26 cellular contexts compared by ENCODE assay signal in the genomic region with DNA sequence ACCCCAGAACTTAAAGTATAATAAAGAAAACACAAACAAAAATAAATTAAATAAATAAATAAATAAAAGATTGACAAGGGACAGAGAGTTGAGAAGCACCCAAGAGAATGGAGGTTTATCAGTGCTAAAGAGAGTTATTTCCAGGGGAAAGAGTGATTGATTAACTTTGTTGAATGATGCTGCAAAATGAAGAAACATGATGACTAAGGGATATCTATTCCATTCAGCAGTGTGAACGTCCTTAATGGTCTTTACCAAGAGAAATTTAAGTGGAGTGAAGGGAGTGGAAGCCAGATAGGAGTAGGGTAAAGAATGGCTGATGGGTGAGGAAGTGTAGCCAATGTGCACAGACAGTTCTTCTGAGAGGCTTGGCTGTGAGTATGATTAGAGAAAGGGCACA. TPM values are rescaled to one million over a fixed set of nuclear protein-coding genes. Genes with fewer than 3 reads are reported as not detected.
DNase-seq lines count a peak whose midpoint lies in the region; ATAC-seq, FAIRE-seq and TF ChIP-seq lines count a peak whose summit lies in the region.
"Had no signal": no experiment of that assay in that cellular context is flagged by ENCODE, and none has a peak within 500 bp of the region (broad histone marks: within the 10 kb centered on the region; RNA-seq: fewer than 3 reads in every experiment).

No MANE protein-coding gene starts in this region.

- H3K23ac ChIP-seq in IMR-90 (ENCODE audit: low read depth, low read length): no peak overlapping the region
- H3K23ac ChIP-seq in H1 (ENCODE audit: insufficient read length): no peak overlapping the region

- WGBS in HepG2 (ENCODE audit: low lambda C conversion rate): 0% methylated on average over 1 of the region's 1 CpG
- 5% methylated on average over 1 of the region's 1 CpG for WGBS in right lobe of liver (ENCODE audit: insufficient coverage, low coverage, low lambda C conversion rate, missing lambda C conversion rate)
- no CpG with 5 or more reads among the region's 1 CpG for WGBS in IMR-90 (ENCODE audit: extremely low coverage in 2 of 2, insufficient read length in 1 of 2), 2 experiments
- WGBS in H1 (ENCODE audit: extremely low coverage in 1 of 2, insufficient coverage in 1 of 2, insufficient read length in 1 of 2, insufficient replicate concordance in 2 of 2, low coverage in 1 of 2, low lambda C conversion rate in 2 of 2, missing lambda C conversion rate in 1 of 2), 2 experiments: 47% methylated on average over 1 of the region's 1 CpG; no CpG with 5 or more reads in 1 of the 2 experiments

- in situ Hi-C loops in HepG2 (cut with HindIII; ENCODE audit: extremely low pct_ligation_motif_present, low pct_unique_long_range_greater_than_20kb): no loop called here
- in situ Hi-C loops in IMR-90 (cut with MboI; ENCODE audit: low sequenced_read_pairs): no loop called here

- H3K9ac ChIP-seq in HepG2 (ENCODE audit: insufficient read depth, low read depth, low read length) (no peak overlapping the region), IMR-90 (ENCODE audit: low read depth, low read length) (no peak overlapping the region), H1 (replicated peaks in 1 of 4; ENCODE audit: extremely low read depth in 1 of 4, low read depth in 3 of 4, low read length in 3 of 4) (no peak overlapping the region)
- H3K9ac ChIP-seq: BLaER1 had no signal

- H2BK12ac ChIP-seq in H1 (ENCODE audit: low read depth, low read length): no peak overlapping the region

- no peak overlapping the region for H4K91ac ChIP-seq in IMR-90 (ENCODE audit: insufficient read depth, low read depth, low read length)
- H4K91ac ChIP-seq in H1 (replicated peaks; ENCODE audit: insufficient read length, low read length): no peak overlapping the region

- POLR2A ChIA-PET in HepG2 (lab: Yijun Ruan, JAX): no interaction called here
- POLR2A ChIA-PET in IMR-90 (lab: Charles Lee; ENCODE audit: unreplicated experiment): no interaction called here
- POLR2A ChIA-PET in H1 (lab: Charles Lee; ENCODE audit: partially characterized antibody): no interaction called here

- H3K4ac ChIP-seq in IMR-90 (ENCODE audit: low read depth, low read length): no peak overlapping the region
- no peak overlapping the region for H3K4ac ChIP-seq in H1 (replicated peaks; ENCODE audit: insufficient read length, low read depth, low read length)

- no peaks in the 10 kb centered on the region for H3K27me3 ChIP-seq in HepG2 (ENCODE audit: control insufficient read depth in 1 of 2, insufficient read depth in 2 of 2, low read length in 2 of 2)
- no peaks in the 10 kb centered on the region for H3K27me3 ChIP-seq in right lobe of liver
- H3K27me3 ChIP-seq in IMR-90 (ENCODE audit: control insufficient read depth, insufficient read depth, low read length): peaks cover 8% of the 10 kb centered on the region
- no peaks in the 10 kb centered on the region for H3K27me3 ChIP-seq in H1 (replicated peaks in 1 of 4; ENCODE audit: control insufficient read depth in 3 of 4, extremely low read depth in 1 of 4, insufficient read depth in 3 of 4, low read length in 3 of 4)
- H3K27me3 ChIP-seq: BLaER1 had no signal

- H2BK5ac ChIP-seq in IMR-90 (ENCODE audit: low read depth, low read length, poor library complexity, severe bottlenecking): no peak overlapping the region
- H2BK5ac ChIP-seq in H1 (ENCODE audit: low read depth, low read length): no peak overlapping the region

- no peaks in the 10 kb centered on the region for H3K9me1 ChIP-seq in IMR-90 (ENCODE audit: insufficient read depth, low read length)

- no peaks in the 10 kb centered on the region for H3K79me1 ChIP-seq in IMR-90 (ENCODE audit: low read depth in 1 of 2, low read length in 2 of 2)
- no peaks in the 10 kb centered on the region for H3K79me1 ChIP-seq in H1 (ENCODE audit: low read depth, low read length)

- H2BK120ac ChIP-seq in IMR-90 (ENCODE audit: low read depth, low read length) (no peak overlapping the region), H1 (replicated peaks; ENCODE audit: low read depth, low read length) (no peak overlapping the region)

- H3K56ac ChIP-seq in IMR-90 (ENCODE audit: extremely low read depth, insufficient read depth, low read length) (no peak overlapping the region), H1 (replicated peaks; ENCODE audit: insufficient read length, low read depth, low read length) (no peak overlapping the region)

- DNase-seq in HepG2 (ENCODE audit: low spot score) (no peak), right lobe of liver (no peak), IMR-90 (no peak), H1 (ENCODE audit: low read depth in 1 of 2, low spot score in 2 of 2) (no peak), NOMO-1 (lab: John Stamatoyannopoulos, UW; ENCODE audit: unreplicated experiment in 2 of 2) (no peak), left colon (no peak)
- DNase-seq: ACHN; BE2C; C1 segment of cervical spinal cord; Calu3; CD4-positive, alpha-beta memory T cell; CD4-positive, CD25-positive, alpha-beta regulatory T cell; CD8-positive, alpha-beta memory T cell; COR-L47; DMS79 treated with DMSO at 0.1 percent for 48 hours; GF-D8 had no signal

- no peak overlapping the region for H2AK9ac ChIP-seq in IMR-90 (replicated peaks; ENCODE audit: low read depth, low read length, poor library complexity)

- H3K27ac ChIP-seq in HepG2 (ENCODE audit: extremely low read length, insufficient read depth, low read length): no peak overlapping the region
- no peak overlapping the region for H3K27ac ChIP-seq in right lobe of liver
- H3K27ac ChIP-seq in IMR-90 (ENCODE audit: insufficient read depth, low read length): no peak overlapping the region
- H3K27ac ChIP-seq in H1 (ENCODE audit: low read depth, low read length): no peak overlapping the region
- H3K27ac ChIP-seq: 22Rv1, BLaER1 had no signal

- CTCF ChIA-PET in HepG2 (lab: Yijun Ruan, JAX; ENCODE audit: low intra/inter-chr PET ratio, low total read pairs) (no interaction called here), IMR-90 (lab: Yijun Ruan, JAX) (no interaction called here), H1 (lab: Charles Lee; ENCODE audit: partially characterized antibody) (interaction anchor here (1.8 kb wide), 1 partner anchor 10 kb away, joined by 6 read pairs; no protein-coding TSS in a partner anchor)

- no peaks in the 10 kb centered on the region for H3K23me2 ChIP-seq in H1 (ENCODE audit: low read depth, low read length)

- H3K4me3 ChIP-seq in HepG2 (replicated peaks in 1 of 3; ENCODE audit: insufficient read depth in 1 of 3, low read depth in 2 of 3, low read length in 3 of 3): no peak overlapping the region
- H3K4me3 ChIP-seq in right lobe of liver: no peak overlapping the region
- no peak overlapping the region for H3K4me3 ChIP-seq in IMR-90 (ENCODE audit: insufficient read depth, low read depth, low read length)
- no peak overlapping the region for H3K4me3 ChIP-seq in H1 (ENCODE audit: extremely low read depth in 1 of 4, insufficient read depth in 2 of 4, low read depth in 3 of 4, low read length in 4 of 4)
- H3K4me3 ChIP-seq: BLaER1 had no signal

- H3K14ac ChIP-seq in IMR-90 (replicated peaks; ENCODE audit: low read depth, low read length) (no peak overlapping the region), H1 (ENCODE audit: insufficient read length) (no peak overlapping the region)

- TF ChIP-seq EP300 in HepG2 (IDR thresholded peaks at IDR 0.05; ENCODE audit: low read depth in 2 of 2, low read length in 2 of 2) (no peak), HepG2 (CRISPR knock-in tag; IDR thresholded peaks at IDR 0.05; ENCODE audit: borderline replicate concordance) (no peak), H1 (IDR thresholded peaks at IDR 0.05; ENCODE audit: borderline replicate concordance in 1 of 2, low read depth in 2 of 2, low read length in 2 of 2) (no peak)

- intact Hi-C loops in HepG2 (cut with micrococcal nuclease; ENCODE audit: unreplicated experiment): no loop called here
- intact Hi-C loops in right lobe of liver (cut with DNase I): no loop called here
- intact Hi-C loops in IMR-90 (cut with micrococcal nuclease): no loop called here
- intact Hi-C loops in left colon (cut with DNase I, micrococcal nuclease): no loop called here

- H3K4me2 ChIP-seq in HepG2 (ENCODE audit: low read depth, low read length): no peak overlapping the region
- H3K4me2 ChIP-seq in IMR-90 (ENCODE audit: low read depth, low read length): no peak overlapping the region
- H3K4me2 ChIP-seq in H1 (ENCODE audit: insufficient read depth in 1 of 2, low read depth in 2 of 2, low read length in 2 of 2): no peak overlapping the region
- H3K4me2 ChIP-seq: BLaER1 had no signal

- FAIRE-seq in HepG2 (lab: Jason Lieb, UNC) (no peak), H1 (lab: Jason Lieb, UNC) (no peak)
- FAIRE-seq: D721Med, G401.6, GM12891, GM19239 had no signal

- no peak overlapping the region for H4K8ac ChIP-seq in IMR-90 (ENCODE audit: low read depth in 2 of 2, low read length in 2 of 2)
- H4K8ac ChIP-seq in H1 (ENCODE audit: extremely low read depth, insufficient read depth, low read length): no peak overlapping the region

- no peaks in the 10 kb centered on the region for H3K36me3 ChIP-seq in HepG2 (replicated peaks in 1 of 2; ENCODE audit: control insufficient read depth in 1 of 2, insufficient read depth in 2 of 2, low read length in 2 of 2)
- H3K36me3 ChIP-seq in right lobe of liver: no peaks in the 10 kb centered on the region
- H3K36me3 ChIP-seq in IMR-90 (ENCODE audit: control insufficient read depth, insufficient read depth, low read length): no peaks in the 10 kb centered on the region
- H3K36me3 ChIP-seq in H1 (ENCODE audit: control insufficient read depth in 2 of 4, insufficient read depth in 4 of 4, low read length in 3 of 4): no peaks in the 10 kb centered on the region
- H3K36me3 ChIP-seq: BE2C, BLaER1 had no signal

- TF ChIP-seq POLR2A in HepG2 (IDR thresholded peaks at IDR 0.05; ENCODE audit: insufficient read depth in 1 of 2, low read depth in 2 of 2, low read length in 2 of 2): no peak
- no peak for TF ChIP-seq POLR2A in right lobe of liver (IDR thresholded peaks at IDR 0.05)
- no peak for TF ChIP-seq POLR2A in IMR-90 (IDR thresholded peaks at IDR 0.05; ENCODE audit: low read depth, low read length)
- TF ChIP-seq POLR2A in H1 (IDR thresholded peaks at IDR 0.05; ENCODE audit: control extremely low read depth in 1 of 2, low read depth in 2 of 2, low read length in 2 of 2): no peak

- TF ChIP-seq CTCF in HepG2 (CRISPR knock-in tag; IDR thresholded peaks at IDR 0.05) (no peak), right lobe of liver (IDR thresholded peaks at IDR 0.05) (no peak), IMR-90 (conservative IDR thresholded peaks at IDR 0.05; ENCODE audit: low read depth, low read length) (no peak), H1 (IDR thresholded peaks at IDR 0.05; ENCODE audit: control extremely low read depth in 1 of 3, insufficient read depth in 1 of 3, low read depth in 1 of 3, low read length in 3 of 3) (no peak)

- no peak overlapping the region for H2AK5ac ChIP-seq in IMR-90 (ENCODE audit: low read depth, low read length)
- no peak overlapping the region for H2AK5ac ChIP-seq in H1 (ENCODE audit: low read depth, low read length)

- no peaks in the 10 kb centered on the region for H4K20me1 ChIP-seq in HepG2 (ENCODE audit: insufficient read depth, low read length)
- H4K20me1 ChIP-seq in IMR-90 (ENCODE audit: insufficient read depth, low read length): no peaks in the 10 kb centered on the region
- H4K20me1 ChIP-seq in H1 (replicated peaks in 1 of 2; ENCODE audit: control insufficient read depth in 1 of 2, insufficient read depth in 2 of 2, low read length in 2 of 2): no peaks in the 10 kb centered on the region
- H4K20me1 ChIP-seq: BLaER1 had no signal

- no peaks in the 10 kb centered on the region for H3K79me2 ChIP-seq in HepG2 (ENCODE audit: insufficient read depth, low read length)
- no peaks in the 10 kb centered on the region for H3K79me2 ChIP-seq in H1 (ENCODE audit: control insufficient read depth in 1 of 2, insufficient read depth in 2 of 2, low read length in 2 of 2)

- H3K18ac ChIP-seq in IMR-90 (ENCODE audit: low read depth, low read length) (no peak overlapping the region), H1 (ENCODE audit: extremely low read depth, low read length) (no peak overlapping the region)

- dilution Hi-C loops in IMR-90 (cut with HindIII; ENCODE audit: low sequenced_read_pairs, unreplicated experiment): no loop called here

- ATAC-seq in HepG2 (no peak), right lobe of liver (no peak), IMR-90 (ENCODE audit: low read depth) (no peak), left colon (no peak)

- H2BK15ac ChIP-seq in IMR-90 (ENCODE audit: low read depth, low read length): no peak overlapping the region
- H2BK15ac ChIP-seq in H1 (ENCODE audit: low read length): no peak overlapping the region

- H4K5ac ChIP-seq in IMR-90 (ENCODE audit: low read depth, low read length) (no peak overlapping the region), H1 (ENCODE audit: insufficient read length, low read depth, low read length) (no peak overlapping the region)

- BruUV-seq in HepG2 (replicated peaks; lab: Mats Ljungman, UMichigan) (no TSS peak), IMR-90 (replicated peaks; lab: Mats Ljungman, UMichigan) (no TSS peak)

- H2BK20ac ChIP-seq in IMR-90 (ENCODE audit: low read depth, low read length): no peak overlapping the region
- no peak overlapping the region for H2BK20ac ChIP-seq in H1 (ENCODE audit: low read length)

- H2AFZ ChIP-seq in HepG2 (ENCODE audit: low read length): no peak overlapping the region
- H2AFZ ChIP-seq in IMR-90 (replicated peaks; ENCODE audit: low read length, poor library complexity): no peak overlapping the region
- H2AFZ ChIP-seq in H1 (ENCODE audit: low read length): no peak overlapping the region

- H3K9me3 ChIP-seq in HepG2 (ENCODE audit: low read length): no peaks in the 10 kb centered on the region
- H3K9me3 ChIP-seq in right lobe of liver: no peaks in the 10 kb centered on the region
- no peaks in the 10 kb centered on the region for H3K9me3 ChIP-seq in IMR-90 (ENCODE audit: control insufficient read depth, insufficient read depth, low read length)
- no peaks in the 10 kb centered on the region for H3K9me3 ChIP-seq in H1 (ENCODE audit: insufficient read depth in 2 of 2, low read depth in 1 of 2, low read length in 1 of 2)
- H3K9me3 ChIP-seq: BE2C had no signal

- H3K4me1 ChIP-seq in HepG2 (ENCODE audit: insufficient read depth, low read length) (no peaks in the 10 kb centered on the region), right lobe of liver (no peaks in the 10 kb centered on the region), IMR-90 (ENCODE audit: control insufficient read depth, insufficient read depth, low read length) (no peaks in the 10 kb centered on the region), H1 (replicated peaks in 1 of 4; ENCODE audit: control insufficient read depth in 3 of 4, insufficient read depth in 4 of 4, low read length in 3 of 4) (peaks cover 0 to 5% (median under 1%) of the 10 kb centered on the region in 4 experiments; a peak in 3 of 7 replicates)
- H3K4me1 ChIP-seq: BE2C, BLaER1 had no signal

- TF ChIP-seq RAD21 in HepG2 (CRISPR knock-in tag; IDR thresholded peaks at IDR 0.05) (no peak), IMR-90 (IDR thresholded peaks at IDR 0.05; ENCODE audit: low read length) (no peak), H1 (IDR thresholded peaks at IDR 0.05 in 1 of 2, conservative IDR thresholded peaks at IDR 0.05 in 1 of 2; ENCODE audit: low read depth in 2 of 2, low read length in 2 of 2) (no peak)

RNA-seq across cellular contexts. Expression of a gene that starts 11.1 kb away (rescaled TPM):
- total RNA-seq in HepG2 (2016; rRNA removed; fragmentation: Illumina TruSeq; extraction: Trizol) (not detected in 2 replicates), right lobe of liver (not detected), IMR-90 (2012; rRNA removed) (not detected in 2 replicates), left colon (not detected)
- total RNA-seq in HepG2 (2016; cell fraction: cytosol; rRNA removed; fragmentation: Illumina TruSeq; extraction: Trizol; ENCODE audit: low read depth): not detected in 2 replicates
- not detected in 2 replicates for total RNA-seq in HepG2 (2016; cell fraction: insoluble cytoplasmic fraction; rRNA removed; fragmentation: Illumina TruSeq; extraction: Trizol)
- not detected in 2 replicates for total RNA-seq in HepG2 (2016; cell fraction: membrane; rRNA removed; fragmentation: Illumina TruSeq; extraction: Trizol)
- total RNA-seq in HepG2 (2016; cell fraction: nucleus; rRNA removed; fragmentation: Illumina TruSeq; extraction: Trizol): not detected in 2 replicates
- polyA plus RNA-seq in HepG2 (2011; rRNA removed) (not detected in 2 replicates), IMR-90 (2012; rRNA removed) (not detected in 2 replicates), H1 (2011; rRNA removed) (0.12 TPM in 1 of 2 replicates, not detected in the other)
- polyA plus RNA-seq in HepG2 (2011; cell fraction: cytosol; rRNA removed): not detected in 2 replicates
- not detected in 2 replicates for polyA plus RNA-seq in HepG2 (2011; cell fraction: nucleus; rRNA removed)
- not detected in 2 replicates for polyA plus RNA-seq in HepG2 (2012)
- polyA plus RNA-seq in HepG2 (2016; cell fraction: cytosol; fragmentation: Illumina TruSeq; extraction: Trizol; ENCODE audit: low read depth): not detected in 2 replicates
- not detected in 2 replicates for polyA plus RNA-seq in HepG2 (2016; cell fraction: insoluble cytoplasmic fraction; fragmentation: Illumina TruSeq; extraction: Trizol; ENCODE audit: low read depth)
- not detected in 2 replicates for polyA plus RNA-seq in HepG2 (2016; cell fraction: membrane; fragmentation: Illumina TruSeq; extraction: Trizol; ENCODE audit: low read depth)
- not detected in 2 replicates for polyA plus RNA-seq in HepG2 (2016; cell fraction: nucleus; fragmentation: Illumina TruSeq; extraction: Trizol; ENCODE audit: insufficient read depth, low read depth)
- not detected in 2 replicates for polyA minus RNA-seq in HepG2 (2011; rRNA and poly(A)+ RNA removed; ENCODE audit: low replicate concordance)
- polyA minus RNA-seq in HepG2 (2011; cell fraction: cytosol; rRNA and poly(A)+ RNA removed): not detected in 2 replicates
- not detected in 2 replicates for polyA minus RNA-seq in HepG2 (2011; cell fraction: nucleus; rRNA and poly(A)+ RNA removed)
- polyA plus RNA-seq in IMR-90 (2012; cell fraction: cytosol; rRNA removed): not detected in 2 replicates
- not detected in 2 replicates for polyA plus RNA-seq in IMR-90 (2012; cell fraction: nucleus; rRNA removed; ENCODE audit: low replicate concordance)
- total RNA-seq in H1 (2021; fragmentation: NEBNext Ultra II Directional; extraction: Animal tissue kit (Norgen Biotek cat#: 25700)): not detected in 2 replicates
- 0.10 TPM for polyA plus RNA-seq in H1 (2011; cell fraction: cytosol; rRNA removed)
- polyA plus RNA-seq in H1 (2011; cell fraction: nucleus; rRNA removed): not detected
- not detected in 4 replicates for polyA plus RNA-seq in H1 (2012, experiment 1 of 2)
- not detected for polyA plus RNA-seq in H1 (2012, experiment 2 of 2)
- not detected for polyA plus RNA-seq in H1 (2013, experiment 1 of 2)
- not detected for polyA plus RNA-seq in H1 (2013, experiment 2 of 2)
- not detected in 2 replicates for polyA minus RNA-seq in H1 (2011; rRNA and poly(A)+ RNA removed)
- not detected for polyA minus RNA-seq in H1 (2011; cell fraction: cytosol; rRNA and poly(A)+ RNA removed)
- not detected for polyA minus RNA-seq in H1 (2011; cell fraction: nucleus; rRNA and poly(A)+ RNA removed)
- total RNA-seq: A172; A673; Calu3; CD4-positive, alpha-beta memory T cell; CD4-positive, CD25-positive, alpha-beta regulatory T cell; CD8-positive, alpha-beta memory T cell had no signal
- polyA plus RNA-seq: AG04450; CD14-positive monocyte; CD4-positive, alpha-beta memory T cell; CD4-positive, CD25-positive, alpha-beta regulatory T cell; CD8-positive, alpha-beta memory T cell had no signal
